In genomic region chr3:90092994-90093393, GRCh38 we compare ENCODE assay signal across 8 cellular contexts.
A peak's percentile ranks its signal among the peaks of the same experiment; 100 is the strongest.
DNase-seq lines count a peak whose midpoint lies in the region; ATAC-seq and TF ChIP-seq lines count a peak whose summit lies in the region.

No MANE protein-coding gene starts in this region.

- peak; percentile 37 for TF ChIP-seq RAD21 in IMR-90 (IDR thresholded peaks at IDR 0.05; ENCODE audit: low read length)

- H2BK120ac ChIP-seq in IMR-90 (ENCODE audit: low read depth, low read length) = no peak overlapping the region
- H2BK120ac ChIP-seq in mesenchymal stem cell (ENCODE audit: low read depth, low read length) = no peak overlapping the region

- H3K14ac ChIP-seq in IMR-90 (replicated peaks; ENCODE audit: low read depth, low read length) (no peak overlapping the region), mesenchymal stem cell (ENCODE audit: low read length in 2 of 2) (no peak overlapping the region)

- intact Hi-C loops in IMR-90 (cut with micrococcal nuclease) = loop anchor here (5.0 to 10.0 kb wide), 3 partner anchors 798 to 1876 kb away; partner anchors contain the start of gene EPHA3
- intact Hi-C loops in lower leg skin (cut with DNase I; ENCODE audit: low total_unique reads) = no loop called here

- H3K4ac ChIP-seq in IMR-90 (ENCODE audit: low read depth, low read length) (no peak overlapping the region), mesenchymal stem cell (ENCODE audit: low read depth in 1 of 2, low read length in 2 of 2) (no peak overlapping the region)

- no peak for TF ChIP-seq EP300 in upper lobe of left lung (IDR thresholded peaks at IDR 0.05)

- no peak overlapping the region for H2BK5ac ChIP-seq in IMR-90 (ENCODE audit: low read depth, low read length, poor library complexity, severe bottlenecking)
- H2BK5ac ChIP-seq in mesenchymal stem cell (ENCODE audit: low read depth, low read length, poor library complexity, severe bottlenecking) = no peak overlapping the region

- H3K4me3 ChIP-seq in IMR-90 (ENCODE audit: insufficient read depth, low read depth, low read length) = no peak overlapping the region
- H3K4me3 ChIP-seq in mesenchymal stem cell (ENCODE audit: insufficient read depth in 1 of 2, low read depth in 1 of 2, low read length in 2 of 2) = no peak overlapping the region
- H3K4me3 ChIP-seq in upper lobe of left lung = no peak overlapping the region
- H3K4me3 ChIP-seq in lower leg skin (ENCODE audit: low read depth, poor library complexity, severe bottlenecking) = no peak overlapping the region

- no peaks in the 10 kb centered on the region for H3K9me1 ChIP-seq in IMR-90 (ENCODE audit: insufficient read depth, low read length)

- BruUV-seq in IMR-90 (replicated peaks; lab: Mats Ljungman, UMichigan) = no TSS peak

- H2BK15ac ChIP-seq in IMR-90 (ENCODE audit: low read depth, low read length) (no peak overlapping the region), mesenchymal stem cell (ENCODE audit: low read depth, poor library complexity, severe bottlenecking) (no peak overlapping the region)

- no peak overlapping the region for H4K5ac ChIP-seq in IMR-90 (ENCODE audit: low read depth, low read length)

- dilution Hi-C loops in IMR-90 (cut with HindIII; ENCODE audit: low sequenced_read_pairs, unreplicated experiment) = no loop called here

- H3K18ac ChIP-seq in IMR-90 (ENCODE audit: low read depth, low read length) = no peak overlapping the region
- no peak overlapping the region for H3K18ac ChIP-seq in mesenchymal stem cell (ENCODE audit: low read depth in 1 of 2, low read length in 2 of 2)

- H3K9me3 ChIP-seq in IMR-90 (ENCODE audit: control insufficient read depth, insufficient read depth, low read length) (no peaks in the 10 kb centered on the region), mesenchymal stem cell (ENCODE audit: control insufficient read depth, low read length) (no peaks in the 10 kb centered on the region), upper lobe of left lung (no peaks in the 10 kb centered on the region)

- CTCF ChIA-PET in IMR-90 (lab: Yijun Ruan, JAX) = interaction anchor here (1.0 to 2.1 kb wide), 2 partner anchors 31 to 1874 kb away, joined by 3 to 5 read pairs; no protein-coding TSS in a partner anchor

- in situ Hi-C loops in IMR-90 (cut with MboI; ENCODE audit: low sequenced_read_pairs) = loop anchor here (10.0 to 25.0 kb wide), 2 partner anchors 94 to 1888 kb away; no protein-coding TSS in a partner anchor

- no peak overlapping the region for H2BK12ac ChIP-seq in mesenchymal stem cell (ENCODE audit: low read length in 2 of 2)

- H3K79me1 ChIP-seq in IMR-90 (ENCODE audit: low read depth in 1 of 2, low read length in 2 of 2) (no peaks in the 10 kb centered on the region), mesenchymal stem cell (replicated peaks; ENCODE audit: low read length, poor library complexity, severe bottlenecking) (no peaks in the 10 kb centered on the region)

- H3K4me1 ChIP-seq in IMR-90 (ENCODE audit: control insufficient read depth, insufficient read depth, low read length) (no peaks in the 10 kb centered on the region), mesenchymal stem cell (ENCODE audit: control insufficient read depth, insufficient read depth, low read depth, low read length) (no peaks in the 10 kb centered on the region), upper lobe of left lung (no peaks in the 10 kb centered on the region)

- POLR2A ChIA-PET in IMR-90 (lab: Charles Lee; ENCODE audit: unreplicated experiment) = no interaction called here

- DNase-seq in DMS53 treated with DMSO at 0.1 percent for 48 hours (lab: John Stamatoyannopoulos, UW; ENCODE audit: unreplicated experiment) (peak; percentile 0), IMR-90 (peak; percentile 5), mesenchymal stem cell (peak; percentile 43), upper lobe of left lung (no peak), CD1c-positive myeloid dendritic cell (ENCODE audit: extremely low spot score) (no peak), lower leg skin (ENCODE audit: low spot score in 2 of 2) (no peak)

- TF ChIP-seq CTCF in IMR-90 (conservative IDR thresholded peaks at IDR 0.05; ENCODE audit: low read depth, low read length) (peak; percentile 44), VCaP (conservative IDR thresholded peaks at IDR 0.05) (peak; percentile 80), upper lobe of left lung (IDR thresholded peaks at IDR 0.05) (peak in 2 of 6 experiments; percentile 7 to 14), lower leg skin (IDR thresholded peaks at IDR 0.05) (no peak)

- no CpG with 5 or more reads among the region's 1 CpG for WGBS in IMR-90 (ENCODE audit: extremely low coverage in 2 of 2, insufficient read length in 1 of 2), 2 experiments
- no CpG with 5 or more reads among the region's 1 CpG for WGBS in mesenchymal stem cell
- WGBS in upper lobe of left lung, 2 donors = 65 to 72% methylated on average over 1 of the region's 1 CpG
- WGBS in lower leg skin, 2 donors = 73 to 76% methylated on average over 1 of the region's 1 CpG

- TF ChIP-seq POLR2A in IMR-90 (IDR thresholded peaks at IDR 0.05; ENCODE audit: low read depth, low read length) (no peak), upper lobe of left lung (IDR thresholded peaks at IDR 0.05) (no peak), lower leg skin (IDR thresholded peaks at IDR 0.05) (no peak)

- H4K20me1 ChIP-seq in IMR-90 (ENCODE audit: insufficient read depth, low read length) = no peaks in the 10 kb centered on the region

- H3K23ac ChIP-seq in IMR-90 (ENCODE audit: low read depth, low read length) (no peak overlapping the region), mesenchymal stem cell (ENCODE audit: low read length in 2 of 2) (no peak overlapping the region)

- no peak overlapping the region for H2AK5ac ChIP-seq in IMR-90 (ENCODE audit: low read depth, low read length)
- no peak overlapping the region for H2AK5ac ChIP-seq in mesenchymal stem cell (ENCODE audit: low read length, severe bottlenecking)

- H4K91ac ChIP-seq in IMR-90 (ENCODE audit: insufficient read depth, low read depth, low read length) (no peak overlapping the region), mesenchymal stem cell (ENCODE audit: low read length) (no peak overlapping the region)

- no peak overlapping the region for H2AFZ ChIP-seq in IMR-90 (replicated peaks; ENCODE audit: low read length, poor library complexity)
- no peak overlapping the region for H2AFZ ChIP-seq in mesenchymal stem cell (ENCODE audit: low read depth, low read length)

- H3K36me3 ChIP-seq in IMR-90 (ENCODE audit: control insufficient read depth, insufficient read depth, low read length) = no peaks in the 10 kb centered on the region
- H3K36me3 ChIP-seq in mesenchymal stem cell (ENCODE audit: control insufficient read depth in 1 of 2, insufficient read depth in 2 of 2, low read depth in 1 of 2, low read length in 2 of 2) = no peaks in the 10 kb centered on the region
- H3K36me3 ChIP-seq in upper lobe of left lung = no peaks in the 10 kb centered on the region

- no peak overlapping the region for H3K9ac ChIP-seq in IMR-90 (ENCODE audit: low read depth, low read length)
- H3K9ac ChIP-seq in mesenchymal stem cell (ENCODE audit: low read length) = no peak overlapping the region

- H4K8ac ChIP-seq in IMR-90 (ENCODE audit: low read depth in 2 of 2, low read length in 2 of 2) = no peak overlapping the region
- H4K8ac ChIP-seq in mesenchymal stem cell (ENCODE audit: low read length) = no peak overlapping the region

- H2BK20ac ChIP-seq in IMR-90 (ENCODE audit: low read depth, low read length) = no peak overlapping the region

- no peaks in the 10 kb centered on the region for H3K27me3 ChIP-seq in IMR-90 (ENCODE audit: control insufficient read depth, insufficient read depth, low read length)
- no peaks in the 10 kb centered on the region for H3K27me3 ChIP-seq in mesenchymal stem cell (ENCODE audit: control insufficient read depth in 1 of 2, insufficient read depth in 1 of 2, low read length in 2 of 2)
- H3K27me3 ChIP-seq in upper lobe of left lung = no peaks in the 10 kb centered on the region

- H3K4me2 ChIP-seq in IMR-90 (ENCODE audit: low read depth, low read length) = no peak overlapping the region
- H3K4me2 ChIP-seq in mesenchymal stem cell (ENCODE audit: low read length, poor library complexity, severe bottlenecking) = no peak overlapping the region

- H2AK9ac ChIP-seq in IMR-90 (replicated peaks; ENCODE audit: low read depth, low read length, poor library complexity) = no peak overlapping the region

- H3K56ac ChIP-seq in IMR-90 (ENCODE audit: extremely low read depth, insufficient read depth, low read length) = no peak overlapping the region

- no peak for ATAC-seq in IMR-90 (ENCODE audit: low read depth)
- no peak for ATAC-seq in HG03460 (IDR thresholded peaks at IDR 0.05; ENCODE audit: unreplicated experiment)
- no peak for ATAC-seq in upper lobe of left lung (ENCODE audit: low FRiP score in 2 of 2)

- no peak overlapping the region for H3K27ac ChIP-seq in IMR-90 (ENCODE audit: insufficient read depth, low read length)
- H3K27ac ChIP-seq in VCaP = no peak overlapping the region
- H3K27ac ChIP-seq in mesenchymal stem cell (ENCODE audit: low read length, poor library complexity, severe bottlenecking) = no peak overlapping the region
- H3K27ac ChIP-seq in upper lobe of left lung = no peak overlapping the region

TF ChIP-seq in IMR-90, 13 proteins besides CTCF, POLR2A, EP300 and RAD21:
- TF ChIP-seq USF2 (IDR thresholded peaks at IDR 0.05; ENCODE audit: low read depth, low read length) = no peak
- TF ChIP-seq SMC3 (IDR thresholded peaks at IDR 0.05; ENCODE audit: low read depth, low read length) = peak; percentile 17; the same call in 1 of the 2 replicates

Comparison
In these comparisons a context has a peak if more than half of its experiments do, and no peak if none do; other contexts are left out.
1. DNase-seq: peak in DMS53 treated with DMSO at 0.1 percent for 48 hours (single experiment), IMR-90 (single experiment) and mesenchymal stem cell (single experiment); none in upper lobe of left lung (0 of 2), CD1c-positive myeloid dendritic cell (single experiment) and lower leg skin (0 of 2).
2. CTCF ChIP-seq: peak in IMR-90 (single experiment) and VCaP (single experiment); none in lower leg skin (0 of 3).